11 cellular contexts compared by ENCODE assay signal in genomic region chr5:17426104-17426739, GRCh38.
DNase-seq lines count a peak whose midpoint lies in the region; ATAC-seq and TF ChIP-seq lines count a peak whose summit lies in the region.
"Had no signal": no experiment of that assay in that cellular context is flagged by ENCODE, and none has a peak within 500 bp of the region (broad histone marks: within the 10 kb centered on the region; RNA-seq: fewer than 3 reads in every experiment).

No MANE protein-coding gene starts in this region.

- no peaks in the 10 kb centered on the region for H3K79me2 ChIP-seq in osteoblast (ENCODE audit: insufficient read depth, low read length)

- H4K20me1 ChIP-seq in osteoblast (ENCODE audit: insufficient read depth, low read length): no peaks in the 10 kb centered on the region

- no peaks in the 10 kb centered on the region for H3K27me3 Mint-ChIP-seq in type B pancreatic cell

- no peak overlapping the region for H3K27ac ChIP-seq in osteoblast (ENCODE audit: low read depth, low read length)
- H3K27ac ChIP-seq: coronary artery, Peyer's patch had no signal

- TF ChIP-seq CTCF in type B pancreatic cell (conservative IDR thresholded peaks at IDR 0.05) (no peak), osteoblast (IDR thresholded peaks at IDR 0.05; ENCODE audit: extremely low read depth, low read depth, low read length) (no peak)

- H3K4me1 ChIP-seq in osteoblast (ENCODE audit: insufficient read depth, low read length): no peaks in the 10 kb centered on the region
- H3K4me1 ChIP-seq: Peyer's patch had no signal

- H3K27ac Mint-ChIP-seq in type B pancreatic cell: peak overlapping the region; percentile 84

- ATAC-seq in HG02623 (IDR thresholded peaks at IDR 0.05; ENCODE audit: unreplicated experiment) (peak; percentile 79), HG03469 (IDR thresholded peaks at IDR 0.05; ENCODE audit: unreplicated experiment) (peak; percentile 86)
- ATAC-seq: left ventricle myocardium superior had no signal

- peaks cover 12% of the 10 kb centered on the region for H3K4me1 Mint-ChIP-seq in type B pancreatic cell (ENCODE audit: unreplicated experiment)

- no peaks in the 10 kb centered on the region for H3K36me3 Mint-ChIP-seq in type B pancreatic cell

- no peaks in the 10 kb centered on the region for H3K36me3 ChIP-seq in osteoblast (ENCODE audit: insufficient read depth, low read length)
- H3K36me3 ChIP-seq: Peyer's patch had no signal

- H3K4me2 ChIP-seq in osteoblast (ENCODE audit: insufficient read depth, low read length): no peak overlapping the region

- peak overlapping the region; percentile 34 for H3K4me3 Mint-ChIP-seq in type B pancreatic cell

- no peak overlapping the region for H2AFZ ChIP-seq in osteoblast (ENCODE audit: low read length)

- no peak overlapping the region for H3K4me3 ChIP-seq in osteoblast (ENCODE audit: insufficient read depth, low read length)
- H3K4me3 ChIP-seq: coronary artery, Peyer's patch had no signal

- DNase-seq in NOMO-1 treated with DMSO at 0.1 percent for 48 hours (lab: John Stamatoyannopoulos, UW; ENCODE audit: unreplicated experiment): peak; percentile 20
- DNase-seq in NOMO-1 treated with dmso at 0.1 percent for 144 hours (lab: John Stamatoyannopoulos, UW; ENCODE audit: unreplicated experiment): no peak
- no peak for DNase-seq in type B pancreatic cell (ENCODE audit: extremely low spot score, unreplicated experiment)
- DNase-seq in NCI-H187 treated with DMSO at 0.1 percent for 48 hours (lab: John Stamatoyannopoulos, UW): no peak
- DNase-seq in osteoblast (ENCODE audit: insufficient read length, low spot score, missing footprints): no peak
- DNase-seq in pons (ENCODE audit: low spot score): no peak
- DNase-seq: left ventricle myocardium superior, Peyer's patch had no signal

- peaks cover 33% of the 10 kb centered on the region for H3K27me3 ChIP-seq in osteoblast (ENCODE audit: insufficient read depth, low read length)
- H3K27me3 ChIP-seq: Peyer's patch had no signal

- no peaks in the 10 kb centered on the region for H3K9me3 Mint-ChIP-seq in type B pancreatic cell

- no peaks in the 10 kb centered on the region for H3K9me3 ChIP-seq in osteoblast (ENCODE audit: low read depth, low read length)
- H3K9me3 ChIP-seq: Peyer's patch had no signal
